Comparison of ENCODE assay signal across 9 cellular contexts in genomic region chr11:80155412-80156017, GRCh38.
DNase-seq lines count a peak whose midpoint lies in the region; TF ChIP-seq lines count a peak whose summit lies in the region.
"Had no signal": no experiment of that assay in that cellular context is flagged by ENCODE, and none has a peak within 500 bp of the region (broad histone marks: within the 10 kb centered on the region; RNA-seq: fewer than 3 reads in every experiment).

No MANE protein-coding gene starts in this region.

- TF ChIP-seq CTCF in GM06990 (IDR thresholded peaks at IDR 0.05; ENCODE audit: insufficient read depth, low read length, poor library complexity, severe bottlenecking) (peak; percentile 44), HEK293 (tag by site-specific recombination; IDR thresholded peaks at IDR 0.05) (no peak), fibroblast of mammary gland (conservative IDR thresholded peaks at IDR 0.05; ENCODE audit: control insufficient read depth, insufficient read depth, low read depth, low read length) (peak; percentile 64)

- DNase-seq in GM06990 (ENCODE audit: extremely low read depth, insufficient read length): no peak
- peak; percentile 66 for DNase-seq in NCI-H82 (lab: John Stamatoyannopoulos, UW)
- DNase-seq in fibroblast of mammary gland (ENCODE audit: low read depth): peak; percentile 37
- no peak for DNase-seq in activated CD4-positive, alpha-beta T cell treated with anti-CD3 and anti-CD28 coated beads, Interleukin-2, amount 50 U/mL, for 4 hours
- no peak for DNase-seq in NK-92 treated with Interleukin-12 subunit alpha and Interleukin-12 subunit beta, amount 100 ng/mL, for 24 hours (lab: John Stamatoyannopoulos, UW)
- DNase-seq in NCI-H1048 (lab: John Stamatoyannopoulos, UW): no peak
- DNase-seq in DMS153 treated with DMSO at 0.1 percent for 48 hours (lab: John Stamatoyannopoulos, UW; ENCODE audit: unreplicated experiment): no peak
- DNase-seq: pancreas had no signal

- H3K4me3 ChIP-seq in GM06990 (replicated peaks; ENCODE audit: low read depth, low read length) (no peak overlapping the region), HEK293 (ENCODE audit: low read depth, low read length) (no peak overlapping the region), fibroblast of mammary gland (ENCODE audit: control insufficient read depth, low read depth, low read length) (no peak overlapping the region)
- H3K4me3 ChIP-seq: pancreas had no signal

- POLR2A ChIA-PET in HEK293 (lab: Yijun Ruan, JAX): no interaction called here

- no peaks in the 10 kb centered on the region for H3K4me1 ChIP-seq in HEK293 (ENCODE audit: control insufficient read depth, insufficient read depth, low read length)
- H3K4me1 ChIP-seq: pancreas had no signal

- CTCF ChIA-PET in HEK293 (lab: Yijun Ruan, JAX): interaction anchor here (0.6 to 2.5 kb wide), 13 partner anchors 8 to 1404 kb away, joined by 3 to 8 read pairs (median 3); no protein-coding TSS in a partner anchor

- H3K9me3 ChIP-seq in HEK293 (ENCODE audit: control insufficient read depth, insufficient read depth, low read depth, low read length): no peaks in the 10 kb centered on the region
- H3K9me3 ChIP-seq: pancreas had no signal

- no peaks in the 10 kb centered on the region; the same call in 1 of the 2 replicates for H3K27me3 ChIP-seq in GM06990 (replicated peaks; ENCODE audit: control insufficient read depth, insufficient read depth, low read length)
- H3K27me3 ChIP-seq: pancreas had no signal

- H3K36me3 ChIP-seq in GM06990 (ENCODE audit: control insufficient read depth, insufficient read depth, low read length) (no peaks in the 10 kb centered on the region), HEK293 (ENCODE audit: control insufficient read depth in 2 of 2, insufficient read depth in 1 of 2, low read length in 2 of 2) (no peaks in the 10 kb centered on the region)
- H3K36me3 ChIP-seq: pancreas had no signal

- H3K27ac ChIP-seq in HEK293 (ENCODE audit: extremely low read depth, low read depth, low read length): no peak overlapping the region
- H3K27ac ChIP-seq: pancreas had no signal

TF ChIP-seq in HEK293, 187 proteins besides CTCF, POLR2A, EP300 and RAD21:
- TF ChIP-seq REST (tag by site-specific recombination; IDR thresholded peaks at IDR 0.05): no peak
- TF ChIP-seq ZNF654 (tag by site-specific recombination; IDR thresholded peaks at IDR 0.05; ENCODE audit: low read depth): peak; percentile 50

Comparison
In these comparisons a context has a peak if more than half of its experiments do, and no peak if none do; other contexts are left out.
1. DNase-seq: peak in NCI-H82 (single experiment) and fibroblast of mammary gland (single experiment); none in GM06990 (single experiment), activated CD4-positive, alpha-beta T cell treated with anti-CD3 and anti-CD28 coated beads, Interleukin-2, amount 50 U/mL, for 4 hours (0 of 2), NK-92 treated with Interleukin-12 subunit alpha and Interleukin-12 subunit beta, amount 100 ng/mL, for 24 hours (single experiment), NCI-H1048 (single experiment) and DMS153 treated with DMSO at 0.1 percent for 48 hours (single experiment).